8 cellular contexts compared by ENCODE assay signal in genomic region chr6:157381631-157382621, GRCh38. TPM values are rescaled to one million over a fixed set of nuclear protein-coding genes. Genes with fewer than 3 reads are reported as not detected.
A peak's percentile ranks its signal among the peaks of the same experiment; 100 is the strongest.
DNase-seq lines count a peak whose midpoint lies in the region; ATAC-seq, FAIRE-seq and TF ChIP-seq lines count a peak whose summit lies in the region.

No MANE protein-coding gene starts in this region.

- no peaks in the 10 kb centered on the region for H3K27me3 ChIP-seq in lower lobe of right lung (ENCODE audit: low read depth)

- CTCF ChIA-PET in HEK293 (lab: Yijun Ruan, JAX) = interaction anchor here (0.6 to 1.0 kb wide), 2 partner anchors 287 to 375 kb away, joined by 3 read pairs; no protein-coding TSS in a partner anchor

- peak; percentile 24; the same call in 1 of the 2 replicates for TF ChIP-seq CTCF in HEK293 (tag by site-specific recombination; IDR thresholded peaks at IDR 0.05)
- no peak for TF ChIP-seq CTCF in NB4 (IDR thresholded peaks at IDR 0.05; ENCODE audit: low read depth, low read length)
- no peak for TF ChIP-seq CTCF in lower lobe of right lung (IDR thresholded peaks at IDR 0.05)

- H3K4me1 ChIP-seq in HEK293 (ENCODE audit: control insufficient read depth, insufficient read depth, low read length) (peaks cover 7% of the 10 kb centered on the region; the same call in 1 of the 2 replicates), lower lobe of right lung (peaks cover 26% of the 10 kb centered on the region)

- peak overlapping the region; percentile 70; the same call in 1 of the 2 replicates for H3K27ac ChIP-seq in HEK293 (ENCODE audit: extremely low read depth, low read depth, low read length)
- H3K27ac ChIP-seq in lower lobe of right lung = peak overlapping the region; percentile 95

- TF ChIP-seq POLR2A in GM12892 (IDR thresholded peaks at IDR 0.05; ENCODE audit: low read depth, low read length) (no peak), NB4 (IDR thresholded peaks at IDR 0.05; ENCODE audit: extremely low read depth, insufficient read length) (no peak)

- no peaks in the 10 kb centered on the region for H3K36me3 ChIP-seq in HEK293 (ENCODE audit: control insufficient read depth in 2 of 2, insufficient read depth in 1 of 2, low read length in 2 of 2)
- no peaks in the 10 kb centered on the region for H3K36me3 ChIP-seq in lower lobe of right lung

- H3K4me3 ChIP-seq in HEK293 (ENCODE audit: low read depth, low read length) = peak overlapping the region; percentile 80
- H3K4me3 ChIP-seq in NB4 (ENCODE audit: low read depth, low read length) = peak overlapping the region; percentile 77
- H3K4me3 ChIP-seq in lower lobe of right lung = peak overlapping the region; percentile 98

- ATAC-seq in lower lobe of right lung (no peak), GM21786 (IDR thresholded peaks at IDR 0.05; ENCODE audit: unreplicated experiment) (no peak)

- POLR2A ChIA-PET in HEK293 (lab: Yijun Ruan, JAX) = no interaction called here

- DNase-seq in GM12892 (ENCODE audit: insufficient read length) (peak; percentile 37), NB4 (ENCODE audit: low read depth) (peak; percentile 77), ecto neural progenitor cell (ENCODE audit: low spot score) (peak; percentile 62), lower lobe of right lung (peak; percentile 66)
- peak; percentile 45 to 52 for DNase-seq in activated CD4-positive, alpha-beta T cell treated with anti-CD3 and anti-CD28 coated beads, Interleukin-2, amount 50 U/mL, for 4 hours
- DNase-seq in stimulated activated CD4-positive, alpha-beta T cell treated with anti-CD3 and anti-CD28 coated beads, TNF-alpha, amount 100 ng/mL, for 4 hours (ENCODE audit: low read depth in 3 of 3) = peak; percentile 24 to 44 (median 38)

- FAIRE-seq in GM12892 (lab: Jason Lieb, UNC) = no peak

- H3K9me3 ChIP-seq in HEK293 (ENCODE audit: control insufficient read depth, insufficient read depth, low read depth, low read length) = no peaks in the 10 kb centered on the region
- H3K9me3 ChIP-seq in lower lobe of right lung = no peaks in the 10 kb centered on the region

- intact Hi-C loops in lower lobe of right lung (cut with DNase I) = no loop called here

TF ChIP-seq in HEK293, 187 proteins besides CTCF, POLR2A, EP300 and RAD21 (continues in another document):
- TF ChIP-seq ZNF16 (tag by site-specific recombination; IDR thresholded peaks at IDR 0.05; ENCODE audit: low read depth) = no peak
- 0 out of 2 replicates have a peak, but pooled peaks have one; percentile 34 for TF ChIP-seq ZNF660 (tag by site-specific recombination; IDR thresholded peaks at IDR 0.05)
- no peak for TF ChIP-seq REST (tag by site-specific recombination; IDR thresholded peaks at IDR 0.05)
- peak; percentile 48 for TF ChIP-seq ZIC2 (tag by site-specific recombination; IDR thresholded peaks at IDR 0.05)
- TF ChIP-seq ZNF624 (tag by site-specific recombination; IDR thresholded peaks at IDR 0.05) = no peak
- TF ChIP-seq KLF9 (tag by site-specific recombination; IDR thresholded peaks at IDR 0.05; ENCODE audit: low read depth) = peak; percentile 10; the same call in 1 of the 2 replicates
- TF ChIP-seq ZEB2 (tag by site-specific recombination; IDR thresholded peaks at IDR 0.05) = 0 out of 2 replicates have a peak, but pooled peaks have one; percentile 42
- no peak for TF ChIP-seq OVOL3 (tag by site-specific recombination; IDR thresholded peaks at IDR 0.05)
- TF ChIP-seq ZBTB20 (tag by site-specific recombination; IDR thresholded peaks at IDR 0.05) = peak; percentile 11; the same call in 1 of the 2 replicates
- peak; percentile 56 for TF ChIP-seq PRDM10 (tag by site-specific recombination; IDR thresholded peaks at IDR 0.05)
- 0 out of 2 replicates have a peak, but pooled peaks have one; percentile 23 for TF ChIP-seq ZNF10 (tag by site-specific recombination; IDR thresholded peaks at IDR 0.05)
- TF ChIP-seq ZNF777 (tag by site-specific recombination; IDR thresholded peaks at IDR 0.05; ENCODE audit: borderline replicate concordance) = peak; percentile 61; the same call in 1 of the 2 replicates
- 0 out of 2 replicates have a peak, but pooled peaks have one; percentile 29 for TF ChIP-seq ZNF341 (tag by site-specific recombination; IDR thresholded peaks at IDR 0.05; ENCODE audit: low read depth)
- peak; percentile 55 for TF ChIP-seq GLIS1 (tag by site-specific recombination; IDR thresholded peaks at IDR 0.05)
- TF ChIP-seq ZNF335 (tag by site-specific recombination; conservative IDR thresholded peaks at IDR 0.05) = peak; percentile 62
- no peak for TF ChIP-seq ZNF2 (tag by site-specific recombination; IDR thresholded peaks at IDR 0.05)
- peak; percentile 52 for TF ChIP-seq ZBTB8A (tag by site-specific recombination; IDR thresholded peaks at IDR 0.05)
- peak; percentile 78 for TF ChIP-seq GLIS2 (tag by site-specific recombination; IDR thresholded peaks at IDR 0.05)
- no peak for TF ChIP-seq ZSCAN30 (tag by site-specific recombination; IDR thresholded peaks at IDR 0.05)
- TF ChIP-seq ZNF600 (tag by site-specific recombination; IDR thresholded peaks at IDR 0.05) = peak; percentile 30; the same call in 1 of the 2 replicates
- no peak for TF ChIP-seq ZBTB44 (tag by site-specific recombination; IDR thresholded peaks at IDR 0.05)

RNA-seq across cellular contexts. Expression of gene ZDHHC14, which starts 0.9 kb away (rescaled TPM):
- polyA plus RNA-seq in GM12892 (2012; ENCODE audit: missing spikeins) = 0.17 TPM
- total RNA-seq in lower lobe of right lung = 9.3 TPM

RNA-seq across cellular contexts. Expression of gene TMEM242, which starts 58.6 kb away (rescaled TPM):
- 2.9 TPM for polyA plus RNA-seq in GM12892 (2012; ENCODE audit: missing spikeins)
- 10.9 TPM for total RNA-seq in lower lobe of right lung
